ENCODE assay signal across 2 cellular contexts in genomic region chr19:12885749-12886706, GRCh38.
TF ChIP-seq lines count a peak whose summit lies in the region.

No MANE protein-coding gene starts in this region.

TF ChIP-seq in SK-N-SH, 30 proteins besides CTCF, POLR2A, EP300 and RAD21:
- no peak for TF ChIP-seq REST (IDR thresholded peaks at IDR 0.05; ENCODE audit: low read depth, low read length)
- TF ChIP-seq PBX3 (IDR thresholded peaks at IDR 0.05), result no peak
- no peak for TF ChIP-seq MEF2A (IDR thresholded peaks at IDR 0.05; ENCODE audit: borderline replicate concordance, low read depth)
- no peak for TF ChIP-seq SIN3A (IDR thresholded peaks at IDR 0.05; ENCODE audit: borderline replicate concordance, low read depth, low read length)
- TF ChIP-seq USF1 (IDR thresholded peaks at IDR 0.05; ENCODE audit: borderline replicate concordance, low read depth), result no peak
- no peak for TF ChIP-seq RXRA (IDR thresholded peaks at IDR 0.05; ENCODE audit: borderline replicate concordance, low read depth)
- TF ChIP-seq FOSL2 (IDR thresholded peaks at IDR 0.05; ENCODE audit: borderline replicate concordance, low read depth), result no peak

TF ChIP-seq in SK-N-SH treated with all-trans-retinoic acid at 6 μM for 48 hours, 23 proteins besides CTCF, POLR2A, EP300 and RAD21 (continued from another document):
- no peak for TF ChIP-seq PATZ1 (CRISPR knock-in tag; IDR thresholded peaks at IDR 0.05; ENCODE audit: borderline replicate concordance)
- TF ChIP-seq OSR1 (CRISPR knock-in tag; IDR thresholded peaks at IDR 0.05), result no peak
- no peak for TF ChIP-seq TOX (CRISPR knock-in tag; IDR thresholded peaks at IDR 0.05; ENCODE audit: borderline replicate concordance)
- TF ChIP-seq RARB (CRISPR knock-in tag; IDR thresholded peaks at IDR 0.05), result no peak
- no peak for TF ChIP-seq ESRRG (CRISPR knock-in tag; IDR thresholded peaks at IDR 0.05)
- no peak for TF ChIP-seq PPARA (CRISPR knock-in tag; IDR thresholded peaks at IDR 0.05; ENCODE audit: borderline replicate concordance)
- no peak for TF ChIP-seq CREB5 (CRISPR knock-in tag; IDR thresholded peaks at IDR 0.05; ENCODE audit: low read depth)
